12 cellular contexts compared by ENCODE assay signal in genomic region chr3:60582285-60582684, GRCh38.
DNase-seq lines count a peak whose midpoint lies in the region; ATAC-seq and TF ChIP-seq lines count a peak whose summit lies in the region.
"Had no signal": no experiment of that assay in that cellular context is flagged by ENCODE, and none has a peak within 500 bp of the region (broad histone marks: within the 10 kb centered on the region; RNA-seq: fewer than 3 reads in every experiment).

No MANE protein-coding gene starts in this region.

- no peak for DNase-seq in SK-N-SH
- DNase-seq in hepatocyte (ENCODE audit: low spot score) = peak; percentile 14
- DNase-seq in thoracic aorta (ENCODE audit: low spot score) = no peak
- DNase-seq in SKM-1 (lab: John Stamatoyannopoulos, UW; ENCODE audit: unreplicated experiment) = no peak
- no peak for DNase-seq in GDM1 (lab: John Stamatoyannopoulos, UW)
- DNase-seq in erythroblast (lab: John Stamatoyannopoulos, UW) = no peak
- DNase-seq: activated CD8-positive, alpha-beta memory T cell treated with anti-CD3 and anti-CD28 coated beads, Interleukin-2, amount 50 U/mL, for 48 hours; left colon; NCI-H1694; posterior cingulate gyrus had no signal

- H3K27ac ChIP-seq in SK-N-SH (ENCODE audit: low read depth in 2 of 2, low read length in 1 of 2) = no peak overlapping the region
- H3K27ac ChIP-seq in VCaP = peak overlapping the region; percentile 57
- no peak overlapping the region for H3K27ac ChIP-seq in hepatocyte
- H3K27ac ChIP-seq in thoracic aorta = no peak overlapping the region

- H3K9me3 ChIP-seq in SK-N-SH = no peaks in the 10 kb centered on the region
- H3K9me3 ChIP-seq in hepatocyte (ENCODE audit: low read depth) = no peaks in the 10 kb centered on the region
- H3K9me3 ChIP-seq in thoracic aorta = no peaks in the 10 kb centered on the region

- no peak for TF ChIP-seq POLR2A in erythroblast (IDR thresholded peaks at IDR 0.05; ENCODE audit: low read length)

- no peak overlapping the region for H3K4me2 ChIP-seq in SK-N-SH
- no peak overlapping the region for H3K4me2 ChIP-seq in hepatocyte

- H3K4me3 ChIP-seq in SK-N-SH (ENCODE audit: low read depth in 2 of 2, low read length in 1 of 2) (no peak overlapping the region), hepatocyte (no peak overlapping the region), thoracic aorta (no peak overlapping the region)

- TF ChIP-seq CTCF in SK-N-SH (IDR thresholded peaks at IDR 0.05) (peak; percentile 56), VCaP (conservative IDR thresholded peaks at IDR 0.05) (peak; percentile 72), hepatocyte (IDR thresholded peaks at IDR 0.05; ENCODE audit: poor library complexity) (peak; percentile 52), thoracic aorta (IDR thresholded peaks at IDR 0.05) (peak; percentile 11)

- no peak overlapping the region for H3K9ac ChIP-seq in SK-N-SH

- H2AFZ ChIP-seq in SK-N-SH (ENCODE audit: low read depth) (no peak overlapping the region), hepatocyte (no peak overlapping the region)

- TF ChIP-seq RAD21 in SK-N-SH (IDR thresholded peaks at IDR 0.05; ENCODE audit: low read length) = peak; percentile 62

- H3K9me2 ChIP-seq in SK-N-SH = no peaks in the 10 kb centered on the region
- H3K9me2 ChIP-seq in hepatocyte (replicated peaks; ENCODE audit: insufficient read depth) = no peaks in the 10 kb centered on the region

- H3K79me2 ChIP-seq in SK-N-SH (ENCODE audit: insufficient read depth) (no peaks in the 10 kb centered on the region), hepatocyte (no peaks in the 10 kb centered on the region)

- WGBS in SK-N-SH (ENCODE audit: low lambda C conversion rate) = 68% methylated on average over 3 of the region's 3 CpGs
- WGBS in hepatocyte (ENCODE audit: low lambda C conversion rate, missing lambda C conversion rate) = 70% methylated on average over 3 of the region's 3 CpGs

- H4K20me1 ChIP-seq in SK-N-SH (ENCODE audit: insufficient read depth) = no peaks in the 10 kb centered on the region
- no peaks in the 10 kb centered on the region for H4K20me1 ChIP-seq in hepatocyte (ENCODE audit: insufficient read depth, poor library complexity, severe bottlenecking)

- H3K4me1 ChIP-seq in SK-N-SH (ENCODE audit: control insufficient read depth in 1 of 2, insufficient read depth in 2 of 2, low read depth in 1 of 2, low read length in 1 of 2) (no peaks in the 10 kb centered on the region; a peak in 1 of 4 replicates), hepatocyte (ENCODE audit: insufficient read depth) (no peaks in the 10 kb centered on the region), thoracic aorta (ENCODE audit: control insufficient read depth in 1 of 2, low read depth in 2 of 2) (no peaks in the 10 kb centered on the region)

- POLR2A ChIA-PET in SK-N-SH (lab: Yijun Ruan, JAX) = no interaction called here

- H3K36me3 ChIP-seq in SK-N-SH (replicated peaks in 1 of 2; ENCODE audit: control insufficient read depth in 1 of 2, insufficient read depth in 2 of 2, low read length in 1 of 2) (no peaks in the 10 kb centered on the region), hepatocyte (replicated peaks; ENCODE audit: insufficient read depth, low read depth) (no peaks in the 10 kb centered on the region), thoracic aorta (no peaks in the 10 kb centered on the region)

- no peak for TF ChIP-seq EP300 in SK-N-SH (IDR thresholded peaks at IDR 0.05; ENCODE audit: borderline replicate concordance in 1 of 2, low read depth in 1 of 2, low read length in 1 of 2)

- CTCF ChIA-PET in SK-N-SH (lab: Yijun Ruan, JAX) = interaction anchor here (0.6 to 1.5 kb wide), 5 partner anchors 12 to 799 kb away, joined by 3 to 7 read pairs (median 4); no protein-coding TSS in a partner anchor

- H3F3A ChIP-seq in SK-N-SH (replicated peaks; ENCODE audit: insufficient read depth) = peaks cover 16% of the 10 kb centered on the region

- H3K27me3 ChIP-seq in SK-N-SH (ENCODE audit: insufficient read depth) (no peaks in the 10 kb centered on the region), hepatocyte (no peaks in the 10 kb centered on the region), thoracic aorta (replicated peaks; ENCODE audit: insufficient read depth) (no peaks in the 10 kb centered on the region)

- ATAC-seq in SK-N-SH treated with all-trans-retinoic acid at 6 μM for 48 hours (no peak), thoracic aorta (ENCODE audit: insufficient number of reproducible peaks, low FRiP score, low read depth) (no peak)
- ATAC-seq: left colon had no signal

TF ChIP-seq in SK-N-SH, 30 proteins besides CTCF, POLR2A, EP300 and RAD21:
- TF ChIP-seq SMC3 (IDR thresholded peaks at IDR 0.05; ENCODE audit: low read depth, low read length) (0 out of 2 replicates have a peak, but pooled peaks have one; percentile 20), YY1 (IDR thresholded peaks at IDR 0.05; ENCODE audit: low read depth) (no peak)
TF ChIP-seq in SK-N-SH: peak in this region for 1.

TF ChIP-seq in SK-N-SH treated with all-trans-retinoic acid at 6 μM for 48 hours, 23 proteins besides CTCF, POLR2A, EP300 and RAD21 (continues in another document):
- TF ChIP-seq ESRRG (CRISPR knock-in tag; IDR thresholded peaks at IDR 0.05) (no peak), ZFP3 (CRISPR knock-in tag; IDR thresholded peaks at IDR 0.05) (no peak), ZNF70 (CRISPR knock-in tag; IDR thresholded peaks at IDR 0.05) (no peak), TCF4 (CRISPR knock-in tag; IDR thresholded peaks at IDR 0.05; ENCODE audit: borderline replicate concordance) (no peak), ZFP30 (CRISPR knock-in tag; IDR thresholded peaks at IDR 0.05) (no peak), PPARA (CRISPR knock-in tag; IDR thresholded peaks at IDR 0.05; ENCODE audit: borderline replicate concordance) (no peak), PATZ1 (CRISPR knock-in tag; IDR thresholded peaks at IDR 0.05; ENCODE audit: borderline replicate concordance) (no peak), TOX (CRISPR knock-in tag; IDR thresholded peaks at IDR 0.05; ENCODE audit: borderline replicate concordance) (no peak), ZNF565 (CRISPR knock-in tag; conservative IDR thresholded peaks at IDR 0.05; ENCODE audit: low read depth) (no peak), RARB (CRISPR knock-in tag; IDR thresholded peaks at IDR 0.05) (no peak), POU6F1 (CRISPR knock-in tag; IDR thresholded peaks at IDR 0.05; ENCODE audit: borderline replicate concordance, low read depth) (no peak), CREB5 (CRISPR knock-in tag; IDR thresholded peaks at IDR 0.05; ENCODE audit: low read depth) (no peak), SNAI2 (CRISPR knock-in tag; IDR thresholded peaks at IDR 0.05) (no peak), ZC3H10 (CRISPR knock-in tag; IDR thresholded peaks at IDR 0.05) (no peak), BACH2 (CRISPR knock-in tag; IDR thresholded peaks at IDR 0.05; ENCODE audit: borderline replicate concordance) (no peak)
- TF ChIP-seq, protein P1, sequence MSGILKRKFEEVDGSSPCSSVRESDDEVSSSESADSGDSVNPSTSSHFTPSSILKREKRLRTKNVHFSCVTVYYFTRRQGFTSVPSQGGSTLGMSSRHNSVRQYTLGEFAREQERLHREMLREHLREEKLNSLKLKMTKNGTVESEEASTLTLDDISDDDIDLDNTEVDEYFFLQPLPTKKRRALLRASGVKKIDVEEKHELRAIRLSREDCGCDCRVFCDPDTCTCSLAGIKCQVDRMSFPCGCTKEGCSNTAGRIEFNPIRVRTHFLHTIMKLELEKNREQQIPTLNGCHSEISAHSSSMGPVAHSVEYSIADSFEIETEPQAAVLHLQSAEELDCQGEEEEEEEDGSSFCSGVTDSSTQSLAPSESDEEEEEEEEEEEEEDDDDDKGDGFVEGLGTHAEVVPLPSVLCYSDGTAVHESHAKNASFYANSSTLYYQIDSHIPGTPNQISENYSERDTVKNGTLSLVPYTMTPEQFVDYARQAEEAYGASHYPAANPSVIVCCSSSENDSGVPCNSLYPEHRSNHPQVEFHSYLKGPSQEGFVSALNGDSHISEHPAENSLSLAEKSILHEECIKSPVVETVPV (CRISPR knock-in tag; IDR thresholded peaks at IDR 0.05) = no peak

Comparison
In these comparisons a context has a peak if more than half of its experiments do, and no peak if none do; other contexts are left out.
1. CTCF ChIP-seq: peak in every context shown above with its lines; median percentile 72 in VCaP; 56 in SK-N-SH; 52 in hepatocyte; 11 in thoracic aorta.